8 cellular contexts compared by ENCODE assay signal in genomic region chr1:212457740-212458338, GRCh38. TPM values are rescaled to one million over a fixed set of nuclear protein-coding genes. Genes with fewer than 3 reads are reported as not detected.
DNase-seq lines count a peak whose midpoint lies in the region; ATAC-seq, FAIRE-seq and TF ChIP-seq lines count a peak whose summit lies in the region.

No MANE protein-coding gene starts in this region.

- no peak for TF ChIP-seq EP300 in Ishikawa (IDR thresholded peaks at IDR 0.05; ENCODE audit: borderline replicate concordance)

- H3K36me3 Mint-ChIP-seq in activated naive CD8-positive, alpha-beta T cell treated with anti-CD3 and anti-CD28 coated beads, Interleukin-2, amount 10 ng/mL, durations not matched to agents 7 days and 5 days, result no peaks in the 10 kb centered on the region

- H3K27me3 Mint-ChIP-seq in activated naive CD8-positive, alpha-beta T cell treated with anti-CD3 and anti-CD28 coated beads, Interleukin-2, amount 10 ng/mL, durations not matched to agents 7 days and 5 days, result peaks cover 2% of the 10 kb centered on the region

- no peak for FAIRE-seq in keratinocyte (lab: Jason Lieb, UNC)

- H3K4me2 ChIP-seq in keratinocyte (ENCODE audit: control insufficient read depth, extremely low read depth, insufficient read depth, low read depth, low read length), result no peak overlapping the region

- H2AFZ ChIP-seq in keratinocyte (ENCODE audit: control insufficient read depth, low read length), result no peak overlapping the region

- peak; percentile 66 to 81 (median 71) for TF ChIP-seq CTCF in keratinocyte (optimal IDR thresholded peaks at IDR 0.05 in 1 of 3, IDR thresholded peaks at IDR 0.05 in 1 of 3, conservative IDR thresholded peaks at IDR 0.05 in 1 of 3; ENCODE audit: extremely low read depth in 1 of 3, insufficient read depth in 2 of 3, low read length in 3 of 3)

- H3K9ac ChIP-seq in keratinocyte (ENCODE audit: control insufficient read depth, extremely low read depth, insufficient read depth, low read length), result no peak overlapping the region

- no peaks in the 10 kb centered on the region for H4K20me1 ChIP-seq in keratinocyte (ENCODE audit: control insufficient read depth, extremely low read depth, insufficient read depth, low read length)

- no peaks in the 10 kb centered on the region for H3K79me2 ChIP-seq in keratinocyte (ENCODE audit: control insufficient read depth, insufficient read depth, low read length)

- H3K36me3 ChIP-seq in SJSA1 (no peaks in the 10 kb centered on the region), keratinocyte (ENCODE audit: control insufficient read depth in 2 of 2, extremely low read depth in 1 of 2, insufficient read depth in 2 of 2, low read length in 2 of 2) (no peaks in the 10 kb centered on the region)

- H3K9me3 ChIP-seq in SJSA1 (replicated peaks) (peaks cover 4% of the 10 kb centered on the region; the same call in 1 of the 2 replicates), keratinocyte (ENCODE audit: control insufficient read depth, low read depth, low read length) (no peaks in the 10 kb centered on the region)

- peak; percentile 38 for ATAC-seq in activated naive CD8-positive, alpha-beta T cell treated with anti-CD3 and anti-CD28 coated beads, Interleukin-2, amount 10 ng/mL, durations not matched to agents 7 days and 5 days (ENCODE audit: low read depth)
- no peak for ATAC-seq in GM18861 (IDR thresholded peaks at IDR 0.05; ENCODE audit: unreplicated experiment)

- no peak overlapping the region for H3K4me3 ChIP-seq in SJSA1
- no peak overlapping the region for H3K4me3 ChIP-seq in keratinocyte (ENCODE audit: control insufficient read depth in 2 of 3, extremely low read depth in 1 of 3, insufficient read depth in 2 of 3, low read depth in 1 of 3, low read length in 3 of 3)

- no peak overlapping the region for H3K27ac Mint-ChIP-seq in activated naive CD8-positive, alpha-beta T cell treated with anti-CD3 and anti-CD28 coated beads, Interleukin-2, amount 10 ng/mL, durations not matched to agents 7 days and 5 days

- dilution Hi-C loops in keratinocyte (cut with MboI; ENCODE audit: extremely low pct_ligation_motif_present, low sequenced_read_pairs), result no loop called here

- no peaks in the 10 kb centered on the region for H3K4me1 ChIP-seq in SJSA1 (replicated peaks)
- no peaks in the 10 kb centered on the region for H3K4me1 ChIP-seq in keratinocyte (ENCODE audit: control insufficient read depth, extremely low read depth, insufficient read depth, low read length)

- no peak overlapping the region for H3K27ac ChIP-seq in SJSA1
- H3K27ac ChIP-seq in keratinocyte (ENCODE audit: control insufficient read depth, insufficient read depth, low read length), result no peak overlapping the region

- H3K27me3 ChIP-seq in SJSA1 (replicated peaks) (no peaks in the 10 kb centered on the region), keratinocyte (ENCODE audit: control insufficient read depth, extremely low read depth, insufficient read depth, low read length) (no peaks in the 10 kb centered on the region)

- POLR2A ChIA-PET in activated naive CD8-positive, alpha-beta T cell treated with anti-CD3 and anti-CD28 coated beads, Interleukin-2, amount 10 ng/mL, durations not matched to agents 7 days and 5 days (lab: Charles Lee), result no interaction called here

- H3K9me3 Mint-ChIP-seq in activated naive CD8-positive, alpha-beta T cell treated with anti-CD3 and anti-CD28 coated beads, Interleukin-2, amount 10 ng/mL, durations not matched to agents 7 days and 5 days, result no peaks in the 10 kb centered on the region

- H3K4me3 Mint-ChIP-seq in activated naive CD8-positive, alpha-beta T cell treated with anti-CD3 and anti-CD28 coated beads, Interleukin-2, amount 10 ng/mL, durations not matched to agents 7 days and 5 days, result no peak overlapping the region

- peak; percentile 90 for TF ChIP-seq RAD21 in Ishikawa (IDR thresholded peaks at IDR 0.05; ENCODE audit: low read depth)

- no peaks in the 10 kb centered on the region for H3K9me1 ChIP-seq in keratinocyte (ENCODE audit: control insufficient read depth, extremely low read depth, insufficient read depth, low read length)

- peak; percentile 28 for DNase-seq in DMS 273 treated with DMSO at 0.1 percent for 48 hours (lab: John Stamatoyannopoulos, UW)
- DNase-seq in SJSA1 (ENCODE audit: low read depth in 1 of 2, low spot score in 2 of 2), result peak; percentile 41 to 61
- DNase-seq in activated naive CD8-positive, alpha-beta T cell treated with anti-CD3 and anti-CD28 coated beads, Interleukin-2, amount 10 ng/mL, durations not matched to agents 7 days and 5 days, result peak; percentile 58
- no peak for DNase-seq in keratinocyte (ENCODE audit: low read depth, low spot score)
- peak; percentile 22 to 44 for DNase-seq in stimulated activated CD8-positive, alpha-beta memory T cell treated with anti-CD3 and anti-CD28 coated beads, Interleukin-15, amount 100 ng/mL, for 48 hours (ENCODE audit: low read depth in 2 of 2)
- no peak for DNase-seq in effector CD8-positive, alpha-beta T cell (lab: John Stamatoyannopoulos, UW)

- H3K4me1 Mint-ChIP-seq in activated naive CD8-positive, alpha-beta T cell treated with anti-CD3 and anti-CD28 coated beads, Interleukin-2, amount 10 ng/mL, durations not matched to agents 7 days and 5 days, result peaks cover 15% of the 10 kb centered on the region

TF ChIP-seq in Ishikawa, 13 proteins besides CTCF, POLR2A, EP300 and RAD21:
- TF ChIP-seq ZBTB7A (IDR thresholded peaks at IDR 0.05; ENCODE audit: low read depth) (no peak), CREB1 (IDR thresholded peaks at IDR 0.05; ENCODE audit: low read depth) (no peak), CEBPB (IDR thresholded peaks at IDR 0.05) (no peak), YY1 (IDR thresholded peaks at IDR 0.05; ENCODE audit: low read depth) (no peak), TAF1 (IDR thresholded peaks at IDR 0.05; ENCODE audit: low read depth) (no peak)
- TF ChIP-seq, protein P1, sequence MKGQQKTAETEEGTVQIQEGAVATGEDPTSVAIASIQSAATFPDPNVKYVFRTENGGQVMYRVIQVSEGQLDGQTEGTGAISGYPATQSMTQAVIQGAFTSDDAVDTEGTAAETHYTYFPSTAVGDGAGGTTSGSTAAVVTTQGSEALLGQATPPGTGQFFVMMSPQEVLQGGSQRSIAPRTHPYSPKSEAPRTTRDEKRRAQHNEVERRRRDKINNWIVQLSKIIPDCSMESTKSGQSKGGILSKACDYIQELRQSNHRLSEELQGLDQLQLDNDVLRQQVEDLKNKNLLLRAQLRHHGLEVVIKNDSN (IDR thresholded peaks at IDR 0.05), result no peak
- TF ChIP-seq, protein P2, sequence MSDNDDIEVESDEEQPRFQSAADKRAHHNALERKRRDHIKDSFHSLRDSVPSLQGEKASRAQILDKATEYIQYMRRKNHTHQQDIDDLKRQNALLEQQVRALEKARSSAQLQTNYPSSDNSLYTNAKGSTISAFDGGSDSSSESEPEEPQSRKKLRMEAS (IDR thresholded peaks at IDR 0.05), result no peak

RNA-seq across cellular contexts. Expression of gene NENF, which starts 25.1 kb away (rescaled TPM):
- 68.9 and 119 TPM in 2 replicates for total RNA-seq in SJSA1 (2014; rRNA removed; shearing (Covaris generic))
- total RNA-seq in activated naive CD8-positive, alpha-beta T cell treated with anti-CD3 and anti-CD28 coated beads, Interleukin-2, amount 10 ng/mL, durations not matched to agents 7 days and 5 days, result 10 to 100 TPM; 30.0 to 31.1 TPM
- polyA plus RNA-seq in keratinocyte, result 37.8 to 72.2 TPM (median 65.6 TPM) in 3 replicates
- polyA plus RNA-seq in keratinocyte (2011; ENCODE audit: low read depth), result 51.0 TPM
- polyA plus RNA-seq in keratinocyte (2011; cell fraction: cytosol; rRNA removed), result 48.5 and 56.2 TPM in 2 replicates
- 13.9 and 14.0 TPM in 2 replicates for polyA plus RNA-seq in keratinocyte (2011; cell fraction: nucleus; rRNA removed)
- polyA plus RNA-seq in keratinocyte (2012; ENCODE audit: low replicate concordance), result 45.7 and 68.9 TPM in 2 replicates
- 14.9 to 21.2 TPM (median 20.1 TPM) in 3 replicates for polyA minus RNA-seq in keratinocyte
- 32.8 TPM for polyA minus RNA-seq in keratinocyte (2011; cell fraction: cytosol; rRNA and poly(A)+ RNA removed)
- polyA minus RNA-seq in keratinocyte (2011; cell fraction: nucleus; rRNA and poly(A)+ RNA removed), result 3.7 and 5.5 TPM in 2 replicates

RNA-seq across cellular contexts. Expression of gene PACC1, which starts 43.2 kb away (rescaled TPM):
- 9.4 and 13.4 TPM in 2 replicates for total RNA-seq in SJSA1 (2014; rRNA removed; shearing (Covaris generic))
- total RNA-seq in activated naive CD8-positive, alpha-beta T cell treated with anti-CD3 and anti-CD28 coated beads, Interleukin-2, amount 10 ng/mL, durations not matched to agents 7 days and 5 days, result 10 to 100 TPM; 10.1 to 14.3 TPM
- polyA plus RNA-seq in keratinocyte, result 11.5 to 16.5 TPM (median 12.7 TPM) in 3 replicates
- polyA plus RNA-seq in keratinocyte (2011; ENCODE audit: low read depth), result 9.2 TPM
- 8.0 and 8.6 TPM in 2 replicates for polyA plus RNA-seq in keratinocyte (2011; cell fraction: cytosol; rRNA removed)
- 20.7 and 23.3 TPM in 2 replicates for polyA plus RNA-seq in keratinocyte (2011; cell fraction: nucleus; rRNA removed)
- 7.8 and 8.5 TPM in 2 replicates for polyA plus RNA-seq in keratinocyte (2012; ENCODE audit: low replicate concordance)
- polyA minus RNA-seq in keratinocyte, result 12.5 to 19.6 TPM (median 15.5 TPM) in 3 replicates
- polyA minus RNA-seq in keratinocyte (2011; cell fraction: cytosol; rRNA and poly(A)+ RNA removed), result 15.5 TPM
- polyA minus RNA-seq in keratinocyte (2011; cell fraction: nucleus; rRNA and poly(A)+ RNA removed), result 12.8 and 16.6 TPM in 2 replicates

Comparison
In these comparisons a context has a peak if more than half of its experiments do, and no peak if none do; other contexts are left out.
1. DNase-seq: peak in DMS 273 treated with DMSO at 0.1 percent for 48 hours (single experiment), SJSA1 (2 of 2), activated naive CD8-positive, alpha-beta T cell treated with anti-CD3 and anti-CD28 coated beads, Interleukin-2, amount 10 ng/mL, durations not matched to agents 7 days and 5 days (single experiment) and stimulated activated CD8-positive, alpha-beta memory T cell treated with anti-CD3 and anti-CD28 coated beads, Interleukin-15, amount 100 ng/mL, for 48 hours (2 of 2); none in keratinocyte (single experiment) and effector CD8-positive, alpha-beta T cell (single experiment).